20 cellular contexts compared by ENCODE assay signal in the genomic region with DNA sequence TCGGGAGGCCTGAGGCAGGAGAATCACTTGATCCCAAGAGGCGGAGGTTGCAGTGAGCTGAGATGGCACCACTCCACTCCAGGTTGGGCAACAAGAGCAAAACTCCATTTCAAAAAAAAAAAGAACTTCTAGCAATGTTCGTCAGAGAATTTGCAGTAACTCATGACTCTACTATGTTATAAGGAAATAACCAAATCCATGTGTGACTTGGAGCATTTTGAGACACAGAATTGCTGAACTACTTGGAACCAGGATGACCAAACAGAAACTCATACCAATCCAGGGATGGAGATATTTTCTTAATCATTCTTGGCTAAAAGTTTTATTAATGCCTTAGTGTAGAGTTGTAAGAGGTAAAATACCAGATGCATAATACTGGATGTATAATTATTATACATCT.
"Had no signal": no experiment of that assay in that cellular context is flagged by ENCODE, and none has a peak within 500 bp of the region (broad histone marks: within the 10 kb centered on the region; RNA-seq: fewer than 3 reads in every experiment).

No MANE protein-coding gene starts in this region.

- H3K4me1 ChIP-seq: gastrocnemius medialis, heart right ventricle, right atrium auricular region, sigmoid colon, transverse colon had no signal

- H3K4me3 ChIP-seq: gastrocnemius medialis, heart right ventricle, right atrium auricular region, sigmoid colon, skin epidermis, thoracic aorta, transverse colon had no signal

- FAIRE-seq: endometrium, islet of Langerhans had no signal

- H3K36me3 ChIP-seq: gastrocnemius medialis, heart right ventricle, right atrium auricular region, sigmoid colon, thoracic aorta, transverse colon had no signal

- H3K27ac ChIP-seq: gastrocnemius medialis, heart right ventricle, right atrium auricular region, sigmoid colon, skin epidermis, thoracic aorta, transverse colon had no signal

- DNase-seq: effector memory CD4-positive, alpha-beta T cell; gastrocnemius medialis; heart right ventricle; hypothalamus; kidney glomerular epithelial cell; naive thymus-derived CD4-positive, alpha-beta T cell; nephron progenitor cell; posterior cingulate gyrus; sigmoid colon; stimulated activated CD4-positive, alpha-beta T cell treated with anti-CD3 and anti-CD28 coated beads, Interleukin-2, amount 100 ng/mL, for 24 hours; stimulated activated CD4-positive, alpha-beta T cell treated with anti-CD3 and anti-CD28 coated beads, Interleukin-4, amount 100 ng/mL, for 4 hours; stimulated activated naive B cell treated with anti-CD40 and anti-IgM and Interleukin-4, amounts not matched to agents 10 μg/mL and 1 μg/mL and 100 μg/mL, for 72 hours; stimulated activated naive CD8-positive, alpha-beta T cell treated with anti-CD3 and anti-CD28 coated beads, Interleukin-15, amount 100 ng/mL, for 72 hours; substantia nigra; transverse colon had no signal

- H3K9me3 ChIP-seq: gastrocnemius medialis, heart right ventricle, right atrium auricular region, sigmoid colon, thoracic aorta, transverse colon had no signal

- H3K27me3 ChIP-seq: gastrocnemius medialis, heart right ventricle, right atrium auricular region, sigmoid colon, transverse colon had no signal
